Comparison of ENCODE assay signal across 17 cellular contexts in the genomic region with DNA sequence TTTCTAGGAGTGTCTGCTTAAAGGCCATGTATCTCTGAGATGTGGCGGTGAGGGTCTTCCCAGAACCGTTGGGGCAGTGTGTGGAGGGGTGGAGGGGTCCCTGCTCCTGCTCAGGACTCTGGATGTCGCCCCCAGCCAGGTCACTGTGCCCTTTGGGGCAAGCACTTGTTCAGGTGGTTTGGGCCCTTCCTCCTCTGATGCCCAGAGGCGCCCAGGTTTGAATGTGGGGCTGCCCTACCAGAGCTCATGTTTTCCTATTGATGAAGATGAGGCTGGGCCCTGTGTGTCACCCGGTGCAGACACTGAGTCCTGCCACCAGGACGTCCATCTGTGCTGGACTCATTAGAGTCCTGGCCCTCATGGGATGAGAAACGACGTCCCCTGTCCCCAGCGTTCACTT.
"Had no signal": no experiment of that assay in that cellular context is flagged by ENCODE, and none has a peak within 500 bp of the region (broad histone marks: within the 10 kb centered on the region; RNA-seq: fewer than 3 reads in every experiment).

No MANE protein-coding gene starts in this region.

- H3K4me1 Mint-ChIP-seq: naive B cell had no signal

- H3K27ac Mint-ChIP-seq: naive B cell, nephron, type B pancreatic cell had no signal

- H3K9me3 ChIP-seq: gastrocnemius medialis, heart right ventricle, neutrophil, suprapubic skin, thyroid gland had no signal

- H3K36me3 Mint-ChIP-seq: naive B cell, type B pancreatic cell had no signal

- H3K4me3 ChIP-seq: coronary artery, gastrocnemius medialis, heart right ventricle, suprapubic skin, thyroid gland had no signal

- H3K9me3 Mint-ChIP-seq: naive B cell, nephron, type B pancreatic cell had no signal

- H3K4me3 Mint-ChIP-seq: naive B cell, nephron, type B pancreatic cell had no signal

- H3K36me3 ChIP-seq: gastrocnemius medialis, heart right ventricle, neutrophil, suprapubic skin, thyroid gland had no signal

- ATAC-seq: esophagus mucosa; gastrocnemius medialis; heart right ventricle; stimulated activated naive CD8-positive, alpha-beta T cell treated with anti-CD3 and anti-CD28 coated beads, Interleukin-15, Interleukin-2, amounts not matched to agents 100 U/mL and 50 U/mL, for 24 hours had no signal

- H3K27me3 ChIP-seq: gastrocnemius medialis, neutrophil, suprapubic skin, thyroid gland had no signal

- DNase-seq: effector CD4-positive, alpha-beta T cell; gastrocnemius medialis; heart right ventricle; hypothalamus; kidney glomerular epithelial cell; mesendoderm; naive B cell; small intestine; stimulated activated CD4-positive, alpha-beta T cell treated with anti-CD3 and anti-CD28 coated beads, Interleukin-2, amount 100 ng/mL, for 48 hours; stimulated activated naive CD8-positive, alpha-beta T cell treated with anti-CD3 and anti-CD28 coated beads, Interleukin-15, Interleukin-2, amounts not matched to agents 100 U/mL and 50 U/mL, for 24 hours; thyroid gland had no signal

- H3K27ac ChIP-seq: coronary artery, gastrocnemius medialis, heart right ventricle, neutrophil, suprapubic skin, thyroid gland had no signal
